ENCODE assay signal across 9 cellular contexts in the genomic region with DNA sequence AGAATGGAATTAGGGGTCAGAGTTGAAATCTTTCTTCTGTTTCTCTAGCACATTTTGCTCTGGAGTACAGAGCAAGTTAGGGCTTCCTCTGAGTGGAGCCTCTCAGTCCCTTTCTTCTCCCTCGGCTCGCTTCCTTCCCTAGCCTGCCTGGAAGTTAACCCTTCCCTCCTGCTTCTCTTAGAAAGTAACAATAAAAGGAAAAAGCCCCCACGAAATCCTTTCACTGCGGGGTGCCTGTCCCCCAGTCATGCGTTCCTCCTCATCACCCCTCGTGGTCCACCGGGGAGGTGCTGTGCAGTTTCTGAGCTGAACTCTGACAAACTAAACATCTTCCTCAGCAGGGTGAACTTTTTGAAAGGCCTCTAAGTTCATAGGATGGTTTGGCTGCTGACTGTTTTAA. TPM values are rescaled to one million over a fixed set of nuclear protein-coding genes. Genes with fewer than 3 reads are reported as not detected.
DNase-seq lines count a peak whose midpoint lies in the region; ATAC-seq and TF ChIP-seq lines count a peak whose summit lies in the region.
"Had no signal": no experiment of that assay in that cellular context is flagged by ENCODE, and none has a peak within 500 bp of the region (broad histone marks: within the 10 kb centered on the region; RNA-seq: fewer than 3 reads in every experiment).

No MANE protein-coding gene starts in this region.

- H3K36me3 ChIP-seq in PC-3 (ENCODE audit: low read depth, low read length), result no peaks in the 10 kb centered on the region
- no peaks in the 10 kb centered on the region for H3K36me3 ChIP-seq in esophagus muscularis mucosa

- no peaks in the 10 kb centered on the region for H4K20me1 ChIP-seq in PC-3 (ENCODE audit: low read length)

- H3K9me2 ChIP-seq in PC-3 (replicated peaks; ENCODE audit: low read length), result no peaks in the 10 kb centered on the region

- H3K4me3 Mint-ChIP-seq in progenitor cell of endocrine pancreas (ENCODE audit: low read depth), result peak overlapping the region; percentile 98
- H3K4me3 Mint-ChIP-seq: memory B cell had no signal

- 2% methylated on average over 7 of the region's 7 CpGs for WGBS in esophagus muscularis mucosa

- no peaks in the 10 kb centered on the region for H3K9me3 ChIP-seq in PC-3 (ENCODE audit: low read length)
- H3K9me3 ChIP-seq in esophagus muscularis mucosa, result no peaks in the 10 kb centered on the region

- H3K36me3 Mint-ChIP-seq in progenitor cell of endocrine pancreas (ENCODE audit: insufficient read depth), result peaks cover 11% of the 10 kb centered on the region

- CTCF ChIA-PET in PC-3 (lab: Charles Lee), result interaction anchor here (0.7 kb wide), 1 partner anchor 52 kb away, joined by 7 read pairs; no protein-coding TSS in a partner anchor

- intact Hi-C loops in PC-3 (cut with micrococcal nuclease), result no loop called here
- intact Hi-C loops in esophagus muscularis mucosa (cut with DNase I), result no loop called here

- ATAC-seq in PC-3 (no peak), GM21390 (IDR thresholded peaks at IDR 0.05; ENCODE audit: unreplicated experiment) (no peak)

- H2AFZ ChIP-seq in PC-3 (ENCODE audit: low read length), result no peak overlapping the region

- H3K4me2 ChIP-seq in PC-3 (ENCODE audit: low read length), result peak overlapping the region; percentile 99

- peaks cover 28% of the 10 kb centered on the region for H3K79me2 ChIP-seq in PC-3 (ENCODE audit: low read length)

- no peak overlapping the region for H3K9ac ChIP-seq in PC-3 (ENCODE audit: low read length)

- H3K4me1 Mint-ChIP-seq in progenitor cell of endocrine pancreas (ENCODE audit: low read depth), result peaks cover 43% of the 10 kb centered on the region

- no TSS peak for BruUV-seq in PC-3 (replicated peaks; lab: Mats Ljungman, UMichigan)

- POLR2A ChIA-PET in PC-3 (lab: Charles Lee; ENCODE audit: unreplicated experiment), result no interaction called here

- H3K27me3 Mint-ChIP-seq in progenitor cell of endocrine pancreas, result no peaks in the 10 kb centered on the region

- peak overlapping the region; percentile 95; the same call in 1 of the 2 replicates for H3K4me3 ChIP-seq in PC-3 (ENCODE audit: low read length)
- H3K4me3 ChIP-seq in esophagus muscularis mucosa, result peak overlapping the region; percentile 74 to 84 (median 79)

- no peak for TF ChIP-seq CTCF in PC-3 (conservative IDR thresholded peaks at IDR 0.05; ENCODE audit: low read depth, low read length)
- no peak for TF ChIP-seq CTCF in esophagus muscularis mucosa (IDR thresholded peaks at IDR 0.05)
- TF ChIP-seq CTCF in progenitor cell of endocrine pancreas (IDR thresholded peaks at IDR 0.05; ENCODE audit: unreplicated experiment), result no peak

- peak; percentile 37 for DNase-seq in ELF-1 (ENCODE audit: low read depth, low spot score)
- no peak for DNase-seq in PC-3
- DNase-seq in esophagus muscularis mucosa (ENCODE audit: extremely low spot score), result no peak
- DNase-seq in progenitor cell of endocrine pancreas (ENCODE audit: low spot score, unreplicated experiment), result no peak
- no peak for DNase-seq in caudate nucleus (lab: John Stamatoyannopoulos, UW)
- no peak for DNase-seq in NCI-H446 (lab: John Stamatoyannopoulos, UW)
- no peak for DNase-seq in AG08396 (ENCODE audit: low spot score)

- H3K27ac ChIP-seq in PC-3 (ENCODE audit: low read length) (no peak overlapping the region), esophagus muscularis mucosa (replicated peaks in 1 of 4) (peak overlapping the region; percentile 76 to 84 (median 81)), caudate nucleus (ENCODE audit: low read depth, low read length) (no peak overlapping the region)

- H3F3A ChIP-seq in PC-3 (ENCODE audit: low read length, unreplicated experiment), result no peaks in the 10 kb centered on the region

- peaks cover 32% of the 10 kb centered on the region for H3K4me1 ChIP-seq in PC-3 (ENCODE audit: insufficient read depth, low read length)
- H3K4me1 ChIP-seq in esophagus muscularis mucosa, result peaks cover 16 to 68% (median 62%) of the 10 kb centered on the region in 4 donors

- no peak for TF ChIP-seq POLR2A in esophagus muscularis mucosa (IDR thresholded peaks at IDR 0.05; ENCODE audit: low read depth)

- TF ChIP-seq EP300 in esophagus muscularis mucosa (IDR thresholded peaks at IDR 0.05), result no peak

- H3K27me3 ChIP-seq in PC-3 (ENCODE audit: low read length) (peaks cover 9% of the 10 kb centered on the region), esophagus muscularis mucosa (peaks cover 0 to 4% (median 0%) of the 10 kb centered on the region in 4 donors)

- peak overlapping the region; percentile 73 for H3K27ac Mint-ChIP-seq in progenitor cell of endocrine pancreas
- H3K27ac Mint-ChIP-seq: memory B cell had no signal

- no peaks in the 10 kb centered on the region for H3K9me3 Mint-ChIP-seq in progenitor cell of endocrine pancreas (ENCODE audit: low read depth)
- H3K9me3 Mint-ChIP-seq: memory B cell had no signal

RNA-seq across cellular contexts. Expression of a gene that starts 2.0 kb away (rescaled TPM):
- 174 and 183 TPM in 2 replicates for total RNA-seq in PC-3 (2014; rRNA removed)
- total RNA-seq in esophagus muscularis mucosa, result 100 to 1,000 TPM; 188 to 446 (median 280) TPM
- total RNA-seq in progenitor cell of endocrine pancreas, result 249 and 274 TPM in 2 replicates

Comparison
In these comparisons a context has a peak if more than half of its experiments do, and no peak if none do; other contexts are left out.
1. H3K27ac ChIP-seq: peak in esophagus muscularis mucosa (4 of 4); none in PC-3 (single experiment) and caudate nucleus (single experiment).